In the genomic region with DNA sequence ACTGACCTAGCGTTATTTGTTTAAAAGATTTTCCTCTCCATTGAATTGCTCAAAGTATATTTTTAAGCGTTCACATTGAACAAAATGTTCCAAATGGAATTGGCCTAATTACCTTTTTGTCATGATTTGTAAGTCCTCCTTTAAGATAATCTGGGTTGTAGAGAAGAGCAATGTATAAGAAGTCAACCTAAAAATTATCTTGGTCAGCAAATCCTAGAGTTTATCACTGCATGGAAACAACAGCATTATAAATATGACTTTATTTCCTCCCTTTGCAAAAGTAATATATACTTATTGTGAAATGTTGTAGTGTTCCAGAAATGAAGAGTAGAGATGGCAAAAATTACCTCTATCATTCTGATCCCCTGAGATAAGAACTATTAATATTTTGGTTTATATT, we compare ENCODE assay signal across 19 cellular contexts. TPM values are rescaled to one million over a fixed set of nuclear protein-coding genes. Genes with fewer than 3 reads are reported as not detected.
DNase-seq lines count a peak whose midpoint lies in the region; ATAC-seq, FAIRE-seq and TF ChIP-seq lines count a peak whose summit lies in the region.
"Had no signal": no experiment of that assay in that cellular context is flagged by ENCODE, and none has a peak within 500 bp of the region (broad histone marks: within the 10 kb centered on the region; RNA-seq: fewer than 3 reads in every experiment).

No MANE protein-coding gene starts in this region.

- H4K20me1 ChIP-seq in HepG2 (ENCODE audit: insufficient read depth, low read length) (no peaks in the 10 kb centered on the region), IMR-90 (ENCODE audit: insufficient read depth, low read length) (no peaks in the 10 kb centered on the region)

- H2AFZ ChIP-seq in HepG2 (ENCODE audit: low read length): no peak overlapping the region
- no peak overlapping the region for H2AFZ ChIP-seq in IMR-90 (replicated peaks; ENCODE audit: low read length, poor library complexity)

- H3K9me1 ChIP-seq in IMR-90 (ENCODE audit: insufficient read depth, low read length): no peaks in the 10 kb centered on the region

- H4K91ac ChIP-seq in IMR-90 (ENCODE audit: insufficient read depth, low read depth, low read length): no peak overlapping the region

- H3K14ac ChIP-seq in IMR-90 (replicated peaks; ENCODE audit: low read depth, low read length): no peak overlapping the region

- no peak overlapping the region for H3K18ac ChIP-seq in IMR-90 (ENCODE audit: low read depth, low read length)

- dilution Hi-C loops in IMR-90 (cut with HindIII; ENCODE audit: low sequenced_read_pairs, unreplicated experiment): no loop called here

- H4K5ac ChIP-seq in IMR-90 (ENCODE audit: low read depth, low read length): no peak overlapping the region

- no peaks in the 10 kb centered on the region for H3K9me3 ChIP-seq in HepG2 (ENCODE audit: low read length)
- H3K9me3 ChIP-seq in right lobe of liver: no peaks in the 10 kb centered on the region
- H3K9me3 ChIP-seq in IMR-90 (ENCODE audit: control insufficient read depth, insufficient read depth, low read length): no peaks in the 10 kb centered on the region
- no peaks in the 10 kb centered on the region for H3K9me3 ChIP-seq in iPS-18a (ENCODE audit: control insufficient read depth, low read depth, low read length)
- no peaks in the 10 kb centered on the region for H3K9me3 ChIP-seq in testis
- H3K9me3 ChIP-seq: BLaER1 treated with 17β-estradiol and CSF1 and Interleukin-3, amounts not matched to agents 10 nM and 100 nM; Caco-2 had no signal

- no peaks in the 10 kb centered on the region for H3K27me3 Mint-ChIP-seq in activated CD4-positive, alpha-beta T cell treated with anti-CD3 and anti-CD28 coated beads, Interleukin-2, amount 10 ng/mL, durations not matched to agents 24 days and 14 days
- H3K27me3 Mint-ChIP-seq: B cell; CD4-positive, alpha-beta T cell had no signal

- H3K4me1 ChIP-seq in HepG2 (ENCODE audit: insufficient read depth, low read length) (peaks cover 17% of the 10 kb centered on the region), right lobe of liver (peaks cover 0 to 11% (median 0%) of the 10 kb centered on the region in 4 donors), IMR-90 (ENCODE audit: control insufficient read depth, insufficient read depth, low read length) (no peaks in the 10 kb centered on the region), iPS-18a (ENCODE audit: control insufficient read depth, low read depth, low read length) (peaks cover 15% of the 10 kb centered on the region), testis (no peaks in the 10 kb centered on the region)
- H3K4me1 ChIP-seq: BLaER1 treated with 17β-estradiol and CSF1 and Interleukin-3, amounts not matched to agents 10 nM and 100 nM; Caco-2 had no signal

- CTCF ChIA-PET in HepG2 (lab: Yijun Ruan, JAX; ENCODE audit: low intra/inter-chr PET ratio, low total read pairs) (no interaction called here), IMR-90 (lab: Yijun Ruan, JAX) (interaction anchor here (0.6 kb wide), 1 partner anchor 151 kb away, joined by 3 read pairs; no protein-coding TSS in a partner anchor)

- no peak overlapping the region for H3K4ac ChIP-seq in IMR-90 (ENCODE audit: low read depth, low read length)

- no peak overlapping the region for H3K27ac Mint-ChIP-seq in activated CD4-positive, alpha-beta T cell treated with anti-CD3 and anti-CD28 coated beads, Interleukin-2, amount 10 ng/mL, durations not matched to agents 24 days and 14 days
- H3K27ac Mint-ChIP-seq: B cell; CD4-positive, alpha-beta T cell; CD8-positive, alpha-beta T cell had no signal

- no peak overlapping the region for H4K8ac ChIP-seq in IMR-90 (ENCODE audit: low read depth in 2 of 2, low read length in 2 of 2)

- no peak overlapping the region for H3K56ac ChIP-seq in IMR-90 (ENCODE audit: extremely low read depth, insufficient read depth, low read length)

- no peak for FAIRE-seq in HepG2 (lab: Jason Lieb, UNC)
- FAIRE-seq: GM12891, GM19239 had no signal

- intact Hi-C loops in HepG2 (cut with micrococcal nuclease; ENCODE audit: unreplicated experiment): no loop called here
- intact Hi-C loops in right lobe of liver (cut with DNase I): no loop called here
- intact Hi-C loops in IMR-90 (cut with micrococcal nuclease): no loop called here
- intact Hi-C loops in testis (cut with DNase I; ENCODE audit: low total_unique reads): no loop called here
- intact Hi-C loops in activated CD4-positive, alpha-beta T cell treated with anti-CD3 and anti-CD28 coated beads, Interleukin-2, amount 10 ng/mL, durations not matched to agents 24 days and 14 days (cut with micrococcal nuclease): no loop called here

- no peak overlapping the region for H2BK20ac ChIP-seq in IMR-90 (ENCODE audit: low read depth, low read length)

- no peak overlapping the region for H2BK15ac ChIP-seq in IMR-90 (ENCODE audit: low read depth, low read length)

- H3K27me3 ChIP-seq in HepG2 (ENCODE audit: control insufficient read depth in 1 of 2, insufficient read depth in 2 of 2, low read length in 2 of 2) (no peaks in the 10 kb centered on the region), right lobe of liver (no peaks in the 10 kb centered on the region), IMR-90 (ENCODE audit: control insufficient read depth, insufficient read depth, low read length) (no peaks in the 10 kb centered on the region), iPS-18a (ENCODE audit: control insufficient read depth, insufficient read depth, low read length) (no peaks in the 10 kb centered on the region), testis (no peaks in the 10 kb centered on the region)
- H3K27me3 ChIP-seq: BLaER1 treated with 17β-estradiol and CSF1 and Interleukin-3, amounts not matched to agents 10 nM and 100 nM had no signal

- no peak overlapping the region for H3K9ac ChIP-seq in HepG2 (ENCODE audit: insufficient read depth, low read depth, low read length)
- no peak overlapping the region for H3K9ac ChIP-seq in IMR-90 (ENCODE audit: low read depth, low read length)
- H3K9ac ChIP-seq in iPS-18a (ENCODE audit: low read length): no peak overlapping the region
- H3K9ac ChIP-seq: BLaER1 treated with 17β-estradiol and CSF1 and Interleukin-3, amounts not matched to agents 10 nM and 100 nM had no signal

- peaks cover 32% of the 10 kb centered on the region for H3K36me3 Mint-ChIP-seq in activated CD4-positive, alpha-beta T cell treated with anti-CD3 and anti-CD28 coated beads, Interleukin-2, amount 10 ng/mL, durations not matched to agents 24 days and 14 days (ENCODE audit: low read depth)

- WGBS in HepG2 (ENCODE audit: low lambda C conversion rate): 94% methylated on average over 2 of the region's 2 CpGs
- 100% methylated on average over 2 of the region's 2 CpGs for WGBS in right lobe of liver (ENCODE audit: insufficient coverage, low coverage, low lambda C conversion rate, missing lambda C conversion rate)
- WGBS in IMR-90 (ENCODE audit: extremely low coverage in 2 of 2, insufficient read length in 1 of 2), 2 experiments: no CpG with 5 or more reads among the region's 2 CpGs
- WGBS in testis, 2 donors: 88 to 90% methylated on average over 2 of the region's 2 CpGs

- H3K36me3 ChIP-seq in HepG2 (replicated peaks in 1 of 2; ENCODE audit: control insufficient read depth in 1 of 2, insufficient read depth in 2 of 2, low read length in 2 of 2): peaks cover 3 to 15% of the 10 kb centered on the region in 2 experiments; a peak in 4 of 5 replicates
- H3K36me3 ChIP-seq in right lobe of liver: peaks cover 0 to 29% (median 2%) of the 10 kb centered on the region in 4 donors
- peaks cover 7% of the 10 kb centered on the region; the same call in 1 of the 2 replicates for H3K36me3 ChIP-seq in IMR-90 (ENCODE audit: control insufficient read depth, insufficient read depth, low read length)
- peaks cover 3% of the 10 kb centered on the region for H3K36me3 ChIP-seq in iPS-18a (ENCODE audit: control insufficient read depth, low read depth, low read length)
- H3K36me3 ChIP-seq in testis (ENCODE audit: low read depth, missing control alignments): no peaks in the 10 kb centered on the region

- no peaks in the 10 kb centered on the region for H3K9me3 Mint-ChIP-seq in activated CD4-positive, alpha-beta T cell treated with anti-CD3 and anti-CD28 coated beads, Interleukin-2, amount 10 ng/mL, durations not matched to agents 24 days and 14 days
- H3K9me3 Mint-ChIP-seq: CD4-positive, alpha-beta T cell; CD8-positive, alpha-beta T cell had no signal

- no peak overlapping the region for H3K4me3 Mint-ChIP-seq in activated CD4-positive, alpha-beta T cell treated with anti-CD3 and anti-CD28 coated beads, Interleukin-2, amount 10 ng/mL, durations not matched to agents 24 days and 14 days
- H3K4me3 Mint-ChIP-seq: B cell; CD4-positive, alpha-beta T cell; CD8-positive, alpha-beta T cell had no signal

- POLR2A ChIA-PET in HepG2 (lab: Yijun Ruan, JAX): interaction anchor here (0.7 kb wide), 1 partner anchor 136 kb away, joined by 3 read pairs; the partner anchor contains the start of gene HIBADH
- POLR2A ChIA-PET in IMR-90 (lab: Charles Lee; ENCODE audit: unreplicated experiment): no interaction called here

- TF ChIP-seq CTCF in HepG2 (CRISPR knock-in tag; IDR thresholded peaks at IDR 0.05) (no peak), right lobe of liver (IDR thresholded peaks at IDR 0.05) (no peak), IMR-90 (conservative IDR thresholded peaks at IDR 0.05; ENCODE audit: low read depth, low read length) (no peak), testis (IDR thresholded peaks at IDR 0.05) (no peak)

- H2AK5ac ChIP-seq in IMR-90 (ENCODE audit: low read depth, low read length): no peak overlapping the region

- ATAC-seq in HepG2 (no peak), right lobe of liver (no peak), IMR-90 (ENCODE audit: low read depth) (no peak)
- ATAC-seq: CD8-positive, alpha-beta T cell had no signal

- TF ChIP-seq EP300 in HepG2 (IDR thresholded peaks at IDR 0.05; ENCODE audit: low read depth in 2 of 2, low read length in 2 of 2): no peak
- no peak for TF ChIP-seq EP300 in HepG2 (CRISPR knock-in tag; IDR thresholded peaks at IDR 0.05; ENCODE audit: borderline replicate concordance)

- H2AK9ac ChIP-seq in IMR-90 (replicated peaks; ENCODE audit: low read depth, low read length, poor library complexity): no peak overlapping the region

- H3K79me2 ChIP-seq in HepG2 (ENCODE audit: insufficient read depth, low read length): no peaks in the 10 kb centered on the region

- TF ChIP-seq RAD21 in HepG2 (CRISPR knock-in tag; IDR thresholded peaks at IDR 0.05): no peak
- TF ChIP-seq RAD21 in IMR-90 (IDR thresholded peaks at IDR 0.05; ENCODE audit: low read length): no peak

- no peak overlapping the region for H2BK120ac ChIP-seq in IMR-90 (ENCODE audit: low read depth, low read length)

- H3K79me1 ChIP-seq in IMR-90 (ENCODE audit: low read depth in 1 of 2, low read length in 2 of 2): peaks cover 3 to 5% of the 10 kb centered on the region in 2 experiments; a peak in 2 of 4 replicates

- H3K23ac ChIP-seq in IMR-90 (ENCODE audit: low read depth, low read length): no peak overlapping the region

- in situ Hi-C loops in HepG2 (cut with HindIII; ENCODE audit: extremely low pct_ligation_motif_present, low pct_unique_long_range_greater_than_20kb) (no loop called here), IMR-90 (cut with MboI; ENCODE audit: low sequenced_read_pairs) (loop anchor here (25.0 kb wide), 1 partner anchor 213 kb away; no protein-coding TSS in a partner anchor)

- H3K27ac ChIP-seq in HepG2 (ENCODE audit: extremely low read length, insufficient read depth, low read length) (no peak overlapping the region), right lobe of liver (no peak overlapping the region), IMR-90 (ENCODE audit: insufficient read depth, low read length) (no peak overlapping the region), iPS-18a (ENCODE audit: low read length) (peak overlapping the region; percentile 47), testis (no peak overlapping the region)
- H3K27ac ChIP-seq: BLaER1 treated with 17β-estradiol and CSF1 and Interleukin-3, amounts not matched to agents 10 nM and 100 nM; C4-2B had no signal

- H2BK5ac ChIP-seq in IMR-90 (ENCODE audit: low read depth, low read length, poor library complexity, severe bottlenecking): no peak overlapping the region

- no TSS peak for BruUV-seq in HepG2 (replicated peaks; lab: Mats Ljungman, UMichigan)
- no TSS peak for BruUV-seq in IMR-90 (replicated peaks; lab: Mats Ljungman, UMichigan)

- H3K4me3 ChIP-seq in HepG2 (replicated peaks in 1 of 3; ENCODE audit: insufficient read depth in 1 of 3, low read depth in 2 of 3, low read length in 3 of 3) (no peak overlapping the region), right lobe of liver (no peak overlapping the region), IMR-90 (ENCODE audit: insufficient read depth, low read depth, low read length) (no peak overlapping the region), iPS-18a (ENCODE audit: low read length) (no peak overlapping the region), testis (no peak overlapping the region)
- H3K4me3 ChIP-seq: BLaER1 treated with 17β-estradiol and CSF1 and Interleukin-3, amounts not matched to agents 10 nM and 100 nM had no signal

- H3K4me1 Mint-ChIP-seq in activated CD4-positive, alpha-beta T cell treated with anti-CD3 and anti-CD28 coated beads, Interleukin-2, amount 10 ng/mL, durations not matched to agents 24 days and 14 days: no peaks in the 10 kb centered on the region
- H3K4me1 Mint-ChIP-seq: B cell had no signal

- TF ChIP-seq POLR2A in HepG2 (IDR thresholded peaks at IDR 0.05; ENCODE audit: insufficient read depth in 1 of 2, low read depth in 2 of 2, low read length in 2 of 2): no peak
- no peak for TF ChIP-seq POLR2A in right lobe of liver (IDR thresholded peaks at IDR 0.05)
- no peak for TF ChIP-seq POLR2A in IMR-90 (IDR thresholded peaks at IDR 0.05; ENCODE audit: low read depth, low read length)
- no peak for TF ChIP-seq POLR2A in testis (IDR thresholded peaks at IDR 0.05)

- H3K4me2 ChIP-seq in HepG2 (ENCODE audit: low read depth, low read length): no peak overlapping the region
- H3K4me2 ChIP-seq in IMR-90 (ENCODE audit: low read depth, low read length): no peak overlapping the region
- H3K4me2 ChIP-seq: BLaER1 treated with 17β-estradiol and CSF1 and Interleukin-3, amounts not matched to agents 10 nM and 100 nM had no signal

- DNase-seq in HepG2 (ENCODE audit: low spot score) (no peak), right lobe of liver (no peak), IMR-90 (no peak), testis (no peak)
- DNase-seq in activated CD4-positive, alpha-beta T cell treated with anti-CD3 and anti-CD28 coated beads, Interleukin-2, amount 10 ng/mL, durations not matched to agents 24 days and 14 days: no peak
- DNase-seq: 8988T; AML-193; Caco-2; Calu3; CD4-positive, alpha-beta T cell; CD8-positive, alpha-beta T cell; DMS79 treated with DMSO at 0.1 percent for 48 hours; GF-D8 had no signal

RNA-seq across cellular contexts. Expression of gene TAX1BP1, which starts 59.2 kb away (rescaled TPM):
- total RNA-seq in HepG2 (2016; rRNA removed; fragmentation: Illumina TruSeq; extraction: Trizol) (98.9 and 177 TPM in 2 replicates), right lobe of liver (10 to 100 TPM; 39.2 to 63.8 (median 47.4) TPM), IMR-90 (2012; rRNA removed) (52.7 and 68.9 TPM in 2 replicates), testis (100 to 1,000 TPM; 154 to 155 TPM)
- 15.4 and 20.0 TPM in 2 replicates for total RNA-seq in HepG2 (2016; cell fraction: cytosol; rRNA removed; fragmentation: Illumina TruSeq; extraction: Trizol; ENCODE audit: low read depth)
- 99.7 and 175 TPM in 2 replicates for total RNA-seq in HepG2 (2016; cell fraction: insoluble cytoplasmic fraction; rRNA removed; fragmentation: Illumina TruSeq; extraction: Trizol)
- total RNA-seq in HepG2 (2016; cell fraction: membrane; rRNA removed; fragmentation: Illumina TruSeq; extraction: Trizol): 41.7 and 45.4 TPM in 2 replicates
- 83.0 and 86.5 TPM in 2 replicates for total RNA-seq in HepG2 (2016; cell fraction: nucleus; rRNA removed; fragmentation: Illumina TruSeq; extraction: Trizol)
- polyA plus RNA-seq in HepG2 (2011; rRNA removed) (78.8 and 95.2 TPM in 2 replicates), IMR-90 (2012; rRNA removed) (46.0 and 49.0 TPM in 2 replicates), testis (ENCODE audit: insufficient read depth, low read depth, low replicate concordance) (36.8 TPM)
- polyA plus RNA-seq in HepG2 (2011; cell fraction: cytosol; rRNA removed): 51.1 and 75.1 TPM in 2 replicates
- 20.4 and 20.8 TPM in 2 replicates for polyA plus RNA-seq in HepG2 (2011; cell fraction: nucleus; rRNA removed)
- polyA plus RNA-seq in HepG2 (2012): 60.1 and 77.8 TPM in 2 replicates
- 5.9 and 6.6 TPM in 2 replicates for polyA plus RNA-seq in HepG2 (2016; cell fraction: cytosol; fragmentation: Illumina TruSeq; extraction: Trizol; ENCODE audit: low read depth)
- 137 and 142 TPM in 2 replicates for polyA plus RNA-seq in HepG2 (2016; cell fraction: insoluble cytoplasmic fraction; fragmentation: Illumina TruSeq; extraction: Trizol; ENCODE audit: low read depth)
- polyA plus RNA-seq in HepG2 (2016; cell fraction: membrane; fragmentation: Illumina TruSeq; extraction: Trizol; ENCODE audit: low read depth): 15.0 and 16.7 TPM in 2 replicates
- 48.0 and 52.6 TPM in 2 replicates for polyA plus RNA-seq in HepG2 (2016; cell fraction: nucleus; fragmentation: Illumina TruSeq; extraction: Trizol; ENCODE audit: insufficient read depth, low read depth)
- polyA minus RNA-seq in HepG2 (2011; rRNA and poly(A)+ RNA removed; ENCODE audit: low replicate concordance): 114 and 126 TPM in 2 replicates
- 36.9 and 45.1 TPM in 2 replicates for polyA minus RNA-seq in HepG2 (2011; cell fraction: cytosol; rRNA and poly(A)+ RNA removed)
- 152 and 235 TPM in 2 replicates for polyA minus RNA-seq in HepG2 (2011; cell fraction: nucleus; rRNA and poly(A)+ RNA removed)
- polyA plus RNA-seq in IMR-90 (2012; cell fraction: cytosol; rRNA removed): 17.2 and 19.7 TPM in 2 replicates
- 7.7 and 44.0 TPM in 2 replicates for polyA plus RNA-seq in IMR-90 (2012; cell fraction: nucleus; rRNA removed; ENCODE audit: low replicate concordance)
- total RNA-seq in activated CD4-positive, alpha-beta T cell treated with anti-CD3 and anti-CD28 coated beads, Interleukin-2, amount 10 ng/mL, durations not matched to agents 24 days and 14 days: 80.3 and 91.5 TPM in 2 replicates
